Comparison of ENCODE assay signal across 21 cellular contexts in genomic region chr2:47178359-47178758, GRCh38. TPM values are rescaled to one million over a fixed set of nuclear protein-coding genes. Genes with fewer than 3 reads are reported as not detected.
A peak's percentile ranks its signal among the peaks of the same experiment; 100 is the strongest.
DNase-seq lines count a peak whose midpoint lies in the region; ATAC-seq and TF ChIP-seq lines count a peak whose summit lies in the region.
"Had no signal": no experiment of that assay in that cellular context is flagged by ENCODE, and none has a peak within 500 bp of the region (broad histone marks: within the 10 kb centered on the region; RNA-seq: fewer than 3 reads in every experiment).

No MANE protein-coding gene starts in this region.

- no peak overlapping the region for H3K9ac ChIP-seq in iPS-18a (ENCODE audit: low read length)

- H3K4me1 ChIP-seq in Panc1 (ENCODE audit: control insufficient read depth, insufficient read depth, low read length), result peaks cover 20% of the 10 kb centered on the region
- peaks cover 33% of the 10 kb centered on the region for H3K4me1 ChIP-seq in iPS-18a (ENCODE audit: control insufficient read depth, low read depth, low read length)
- H3K4me1 ChIP-seq in neutrophil (ENCODE audit: control insufficient read depth in 1 of 2, insufficient read depth in 1 of 2, low read depth in 1 of 2, low read length in 1 of 2), result peaks cover 52 to 54% of the 10 kb centered on the region in 2 experiments

- no peak overlapping the region for H3K4me3 Mint-ChIP-seq in activated naive CD4-positive, alpha-beta T cell treated with anti-CD3 and anti-CD28 coated beads, Interleukin-2, amount 50 U/mL, for 24 hours
- no peak overlapping the region for H3K4me3 Mint-ChIP-seq in activated naive CD4-positive, alpha-beta T cell treated with anti-CD3 and anti-CD28 coated beads for 36 hours

- DNase-seq in activated naive CD4-positive, alpha-beta T cell treated with anti-CD3 and anti-CD28 coated beads for 36 hours, result no peak
- DNase-seq in Panc1 (ENCODE audit: low read depth, low spot score), result no peak
- no peak for DNase-seq in NCI-H2196 (lab: John Stamatoyannopoulos, UW; ENCODE audit: unreplicated experiment)
- DNase-seq in activated effector memory CD4-positive, alpha-beta T cell treated with Interleukin-2 at 50 U/mL for 16 hours, result no peak
- DNase-seq: 8988T, DMS53, EL, KBM-7, NCI-H1105 treated with DMSO at 0.1 percent for 48 hours, NCI-H187, NCI-H2107, NCI-H226, NCI-H524, PC-3, SJCRH30 had no signal

- no peaks in the 10 kb centered on the region for H3K9me3 Mint-ChIP-seq in activated naive CD4-positive, alpha-beta T cell treated with anti-CD3 and anti-CD28 coated beads, Interleukin-2, amount 50 U/mL, for 24 hours
- no peaks in the 10 kb centered on the region for H3K9me3 Mint-ChIP-seq in activated naive CD4-positive, alpha-beta T cell treated with anti-CD3 and anti-CD28 coated beads for 36 hours

- CTCF ChIA-PET in activated naive CD4-positive, alpha-beta T cell treated with anti-CD3 and anti-CD28 coated beads for 36 hours (lab: Charles Lee), result interaction anchor here (1.6 kb wide), 1 partner anchor 193 kb away, joined by 4 read pairs; no protein-coding TSS in a partner anchor
- CTCF ChIA-PET in Panc1 (lab: Charles Lee), result no interaction called here

- no TSS peak for BruUV-seq in Panc1 (replicated peaks; lab: Mats Ljungman, UMichigan)

- no peaks in the 10 kb centered on the region for H3K27me3 Mint-ChIP-seq in activated naive CD4-positive, alpha-beta T cell treated with anti-CD3 and anti-CD28 coated beads, Interleukin-2, amount 50 U/mL, for 24 hours
- H3K27me3 Mint-ChIP-seq in activated naive CD4-positive, alpha-beta T cell treated with anti-CD3 and anti-CD28 coated beads for 36 hours (ENCODE audit: low read depth), result peaks cover 2% of the 10 kb centered on the region
- H3K27me3 Mint-ChIP-seq: B cell had no signal

- intact Hi-C loops in activated naive CD4-positive, alpha-beta T cell treated with anti-CD3 and anti-CD28 coated beads for 36 hours (cut with micrococcal nuclease), result no loop called here
- intact Hi-C loops in Panc1 (cut with micrococcal nuclease; ENCODE audit: unreplicated experiment), result no loop called here

- in situ Hi-C loops in Panc1 (cut with HindIII; ENCODE audit: low pct_unique_long_range_greater_than_20kb, low sequenced_read_pairs), result no loop called here

- H3K36me3 ChIP-seq in Panc1 (ENCODE audit: control insufficient read depth, insufficient read depth, low read length), result no peaks in the 10 kb centered on the region; the same call in none of the 2 replicates
- H3K36me3 ChIP-seq in iPS-18a (ENCODE audit: control insufficient read depth, low read depth, low read length), result peaks cover 4% of the 10 kb centered on the region
- no peaks in the 10 kb centered on the region for H3K36me3 ChIP-seq in neutrophil

- H3K4me3 ChIP-seq in Panc1 (ENCODE audit: low read depth in 2 of 2, low read length in 2 of 2), result no peak overlapping the region
- H3K4me3 ChIP-seq in iPS-18a (ENCODE audit: low read length), result peak overlapping the region; percentile 5
- no peak overlapping the region for H3K4me3 ChIP-seq in neutrophil (ENCODE audit: low read depth in 1 of 2, low read length in 1 of 2)
- H3K4me3 ChIP-seq: HAP-1, SJCRH30 had no signal

- no peaks in the 10 kb centered on the region for H3K27me3 ChIP-seq in Panc1 (ENCODE audit: control insufficient read depth, insufficient read depth, low read length)
- no peaks in the 10 kb centered on the region for H3K27me3 ChIP-seq in iPS-18a (ENCODE audit: control insufficient read depth, insufficient read depth, low read length)
- no peaks in the 10 kb centered on the region for H3K27me3 ChIP-seq in neutrophil
- H3K27me3 ChIP-seq: SJCRH30 had no signal

- TF ChIP-seq CTCF in Panc1 (IDR thresholded peaks at IDR 0.05) (no peak), neutrophil (IDR thresholded peaks at IDR 0.05) (no peak)

- H3K27ac Mint-ChIP-seq in activated naive CD4-positive, alpha-beta T cell treated with anti-CD3 and anti-CD28 coated beads, Interleukin-2, amount 50 U/mL, for 24 hours, result peak overlapping the region; percentile 26
- no peak overlapping the region for H3K27ac Mint-ChIP-seq in activated naive CD4-positive, alpha-beta T cell treated with anti-CD3 and anti-CD28 coated beads for 36 hours

- H3K36me3 Mint-ChIP-seq in activated naive CD4-positive, alpha-beta T cell treated with anti-CD3 and anti-CD28 coated beads, Interleukin-2, amount 50 U/mL, for 24 hours, result peaks cover 6% of the 10 kb centered on the region
- peaks cover 22% of the 10 kb centered on the region for H3K36me3 Mint-ChIP-seq in activated naive CD4-positive, alpha-beta T cell treated with anti-CD3 and anti-CD28 coated beads for 36 hours (ENCODE audit: low read depth)

- H3K9me3 ChIP-seq in Panc1 (ENCODE audit: control insufficient read depth, insufficient read depth, low read depth, low read length) (no peaks in the 10 kb centered on the region), iPS-18a (ENCODE audit: control insufficient read depth, low read depth, low read length) (no peaks in the 10 kb centered on the region), neutrophil (no peaks in the 10 kb centered on the region)
- H3K9me3 ChIP-seq: HAP-1, SJCRH30 had no signal

- POLR2A ChIA-PET in Panc1 (lab: Charles Lee), result no interaction called here

- ATAC-seq in Panc1 (no peak), HG02970 (IDR thresholded peaks at IDR 0.05; ENCODE audit: low FRiP score, unreplicated experiment) (no peak)
- ATAC-seq: PC-3 had no signal

- H3K27ac ChIP-seq in Panc1 (ENCODE audit: low read length), result peak overlapping the region; percentile 100; the same call in 1 of the 2 replicates
- no peak overlapping the region for H3K27ac ChIP-seq in iPS-18a (ENCODE audit: low read length)
- H3K27ac ChIP-seq in neutrophil, result peak overlapping the region; percentile 98
- H3K27ac ChIP-seq: SJCRH30 had no signal

- H3K4me1 Mint-ChIP-seq in activated naive CD4-positive, alpha-beta T cell treated with anti-CD3 and anti-CD28 coated beads, Interleukin-2, amount 50 U/mL, for 24 hours, result peaks cover 29% of the 10 kb centered on the region
- H3K4me1 Mint-ChIP-seq in activated naive CD4-positive, alpha-beta T cell treated with anti-CD3 and anti-CD28 coated beads for 36 hours (ENCODE audit: low read depth), result peaks cover 25% of the 10 kb centered on the region

RNA-seq across cellular contexts. Expression of gene CALM2, which starts 2.0 kb away (rescaled TPM):
- total RNA-seq in activated naive CD4-positive, alpha-beta T cell treated with anti-CD3 and anti-CD28 coated beads for 36 hours, result 100 to 1,000 TPM; 445 to 449 TPM
- 705 TPM for total RNA-seq in Panc1 (2021; ENCODE audit: unreplicated experiment)
- polyA plus RNA-seq in Panc1 (2012; ENCODE audit: insufficient read length), result 531 TPM

RNA-seq across cellular contexts. Expression of gene STPG4, which starts 23.3 kb away (rescaled TPM):
- total RNA-seq in activated naive CD4-positive, alpha-beta T cell treated with anti-CD3 and anti-CD28 coated beads for 36 hours, result under 1 TPM in 1 of 2 experiments, not detected in 1; 0.27 TPM
- 0.36 TPM for total RNA-seq in Panc1 (2021; ENCODE audit: unreplicated experiment)
- not detected for polyA plus RNA-seq in Panc1 (2012; ENCODE audit: insufficient read length)
